ENCODE assay signal across 19 cellular contexts in the genomic region with DNA sequence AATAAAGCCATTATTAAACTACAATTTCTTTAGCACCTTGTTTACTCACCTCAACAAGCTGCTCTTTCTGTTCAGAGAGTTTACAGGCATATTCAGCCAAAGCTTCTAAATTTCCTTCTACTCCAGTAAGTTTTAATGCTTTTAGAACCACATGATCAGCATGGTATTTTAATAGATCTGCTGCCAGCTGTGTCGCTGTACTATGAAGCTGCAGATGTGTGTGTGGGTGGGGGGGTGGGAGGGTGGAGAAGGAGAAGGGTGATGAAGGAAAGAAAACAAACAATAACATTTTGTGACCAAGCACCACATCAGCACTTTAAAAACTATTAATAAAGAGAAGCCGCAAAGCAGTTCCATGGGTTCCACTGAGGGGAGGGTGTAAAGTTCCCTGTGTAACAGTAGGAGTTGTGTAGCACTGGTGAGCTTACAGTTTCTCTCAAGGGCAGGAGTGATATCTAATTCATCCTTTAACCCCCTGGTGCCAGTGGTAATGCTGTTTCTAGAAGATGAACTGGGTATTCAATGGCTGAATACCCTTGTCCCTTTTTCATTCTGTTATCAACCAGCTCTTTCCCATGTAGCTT. TPM values are rescaled to one million over a fixed set of nuclear protein-coding genes. Genes with fewer than 3 reads are reported as not detected.
A peak's percentile ranks its signal among the peaks of the same experiment; 100 is the strongest.
DNase-seq lines count a peak whose midpoint lies in the region; ATAC-seq and TF ChIP-seq lines count a peak whose summit lies in the region.
"Had no signal": no experiment of that assay in that cellular context is flagged by ENCODE, and none has a peak within 500 bp of the region (broad histone marks: within the 10 kb centered on the region; RNA-seq: fewer than 3 reads in every experiment).

No MANE protein-coding gene starts in this region.

- H4K20me1 ChIP-seq in fibroblast of lung (ENCODE audit: control insufficient read depth, extremely low read depth, insufficient read depth, low read length) (no peaks in the 10 kb centered on the region), hepatocyte (ENCODE audit: insufficient read depth, poor library complexity, severe bottlenecking) (no peaks in the 10 kb centered on the region)

- H3K36me3 ChIP-seq in fibroblast of lung (ENCODE audit: control insufficient read depth, insufficient read depth, low read length) (peaks cover 12% of the 10 kb centered on the region), hepatocyte (replicated peaks; ENCODE audit: insufficient read depth, low read depth) (no peaks in the 10 kb centered on the region)

- no peaks in the 10 kb centered on the region for H3K9me2 ChIP-seq in hepatocyte (replicated peaks; ENCODE audit: insufficient read depth)

- intact Hi-C loops in Right ventricle myocardium inferior (cut with DNase I): no loop called here
- intact Hi-C loops in cardiac septum (cut with DNase I): loop anchor here (5.0 kb wide), 1 partner anchor 40 kb away; a partner anchor contains a TSS

- 64% methylated on average over 2 of the region's 2 CpGs for WGBS in hepatocyte (ENCODE audit: low lambda C conversion rate, missing lambda C conversion rate)

- ATAC-seq in Right ventricle myocardium inferior: peak; percentile 59
- ATAC-seq: naive thymus-derived CD4-positive, alpha-beta T cell had no signal

- H3K27ac ChIP-seq in fibroblast of lung (ENCODE audit: insufficient read depth, low read length) (no peak overlapping the region), hepatocyte (peak overlapping the region; percentile 8)
- H3K27ac ChIP-seq: 22Rv1, suprapubic skin had no signal

- TF ChIP-seq POLR2A in erythroblast (IDR thresholded peaks at IDR 0.05; ENCODE audit: low read length): no peak

- H3K4me3 ChIP-seq in fibroblast of lung (replicated peaks in 1 of 4; ENCODE audit: control extremely low read depth in 1 of 4, insufficient read depth in 1 of 4, low read depth in 3 of 4, low read length in 4 of 4) (no peak overlapping the region), hepatocyte (no peak overlapping the region)
- H3K4me3 ChIP-seq: suprapubic skin had no signal

- no peak for DNase-seq in Right ventricle myocardium inferior (ENCODE audit: missing footprints)
- no peak for DNase-seq in cardiac septum (ENCODE audit: low spot score)
- peak; percentile 37 to 56 for DNase-seq in fibroblast of lung (ENCODE audit: low read depth in 2 of 2)
- DNase-seq in hepatocyte (ENCODE audit: low spot score): no peak
- DNase-seq in erythroblast (lab: John Stamatoyannopoulos, UW): no peak
- no peak for DNase-seq in Ammon's horn (ENCODE audit: low spot score)
- no peak for DNase-seq in T-helper 1 cell
- no peak for DNase-seq in activated CD4-positive, CD25-positive, alpha-beta regulatory T cell (lab: John Stamatoyannopoulos, UW)
- DNase-seq: activated CD4-positive, alpha-beta T cell treated with anti-CD3 and anti-CD28 coated beads, Interleukin-2, amount 10 ng/mL, durations not matched to agents 24 days and 14 days; activated CD8-positive, alpha-beta memory T cell treated with anti-CD3 and anti-CD28 coated beads, Interleukin-2, amount 50 U/mL, for 4 hours; activated effector memory CD4-positive, alpha-beta T cell treated with anti-CD3 and anti-CD28 coated beads, Interleukin-2, amount 50 U/mL, for 16 hours; amygdala; CD4-positive, CD25-positive, alpha-beta regulatory T cell; naive thymus-derived CD4-positive, alpha-beta T cell; NCI-H187; RPMI8226; stimulated activated CD4-positive, alpha-beta T cell treated with anti-CD3 and anti-CD28 coated beads, Interleukin-4, amount 100 ng/mL, for 4 hours had no signal

- H3K79me2 ChIP-seq in fibroblast of lung (ENCODE audit: control insufficient read depth, insufficient read depth, low read length): no peaks in the 10 kb centered on the region
- H3K79me2 ChIP-seq in hepatocyte: no peaks in the 10 kb centered on the region

- H3K4me1 ChIP-seq in fibroblast of lung (ENCODE audit: control insufficient read depth, extremely low read depth, insufficient read depth, low read length): peaks cover 2% of the 10 kb centered on the region
- no peaks in the 10 kb centered on the region for H3K4me1 ChIP-seq in hepatocyte (ENCODE audit: insufficient read depth)

- H3K27me3 ChIP-seq in fibroblast of lung (ENCODE audit: control insufficient read depth, insufficient read depth, low read length) (no peaks in the 10 kb centered on the region), hepatocyte (no peaks in the 10 kb centered on the region)
- H3K27me3 ChIP-seq: suprapubic skin had no signal

- H3K9me3 ChIP-seq in fibroblast of lung (ENCODE audit: control insufficient read depth, insufficient read depth, low read depth, low read length) (no peaks in the 10 kb centered on the region), hepatocyte (ENCODE audit: low read depth) (no peaks in the 10 kb centered on the region)
- H3K9me3 ChIP-seq: suprapubic skin had no signal

- H2AFZ ChIP-seq in fibroblast of lung (ENCODE audit: low read length) (no peak overlapping the region), hepatocyte (no peak overlapping the region)

- no peak for TF ChIP-seq CTCF in fibroblast of lung (conservative IDR thresholded peaks at IDR 0.05 in 1 of 2, IDR thresholded peaks at IDR 0.05 in 1 of 2; ENCODE audit: low read depth in 1 of 2, low read length in 2 of 2)
- no peak for TF ChIP-seq CTCF in hepatocyte (IDR thresholded peaks at IDR 0.05; ENCODE audit: poor library complexity)

- no peak overlapping the region for H3K9ac ChIP-seq in fibroblast of lung (ENCODE audit: insufficient read depth, low read length)

- H3K4me2 ChIP-seq in fibroblast of lung (ENCODE audit: extremely low read depth, insufficient read depth, low read length) (no peak overlapping the region), hepatocyte (no peak overlapping the region)

RNA-seq across cellular contexts. Expression of a gene that starts 38.5 kb away (rescaled TPM):
- total RNA-seq in Right ventricle myocardium inferior (16.0 TPM), cardiac septum (11.1 TPM), fibroblast of lung (4.9 and 8.8 TPM in 2 replicates), hepatocyte (13.7 and 16.4 TPM in 2 replicates)
- polyA plus RNA-seq in fibroblast of lung (17.6 and 24.8 TPM in 2 replicates), hepatocyte (19.7 and 24.4 TPM in 2 replicates)
- polyA plus RNA-seq in fibroblast of lung (2012): 10.7 and 13.6 TPM in 2 replicates
- polyA minus RNA-seq in fibroblast of lung (ENCODE audit: low replicate concordance): 1.2 and 1.9 TPM in 2 replicates

RNA-seq across cellular contexts. Expression of a gene that starts 38.8 kb away (rescaled TPM):
- total RNA-seq in Right ventricle myocardium inferior (17.5 TPM), cardiac septum (24.2 TPM), fibroblast of lung (32.9 and 41.9 TPM in 2 replicates), hepatocyte (49.7 and 68.6 TPM in 2 replicates)
- polyA plus RNA-seq in fibroblast of lung (18.7 and 21.7 TPM in 2 replicates), hepatocyte (20.9 and 34.8 TPM in 2 replicates)
- polyA plus RNA-seq in fibroblast of lung (2012): 16.4 and 22.7 TPM in 2 replicates
- 14.2 and 19.6 TPM in 2 replicates for polyA minus RNA-seq in fibroblast of lung (ENCODE audit: low replicate concordance)

RNA-seq across cellular contexts. Expression of a gene that starts 40.6 kb away (rescaled TPM):
- total RNA-seq in Right ventricle myocardium inferior (70.7 TPM), cardiac septum (72.8 TPM), fibroblast of lung (68.4 and 80.6 TPM in 2 replicates), hepatocyte (46.3 and 54.5 TPM in 2 replicates)
- polyA plus RNA-seq in fibroblast of lung (95.2 and 110 TPM in 2 replicates), hepatocyte (57.4 and 64.1 TPM in 2 replicates)
- polyA plus RNA-seq in fibroblast of lung (2012): 65.5 and 83.0 TPM in 2 replicates
- 0.78 and 5.9 TPM in 2 replicates for polyA minus RNA-seq in fibroblast of lung (ENCODE audit: low replicate concordance)

Comparison
In these comparisons a context has a peak if more than half of its experiments do, and no peak if none do; other contexts are left out.
1. DNase-seq: peak in fibroblast of lung (2 of 2); none in Right ventricle myocardium inferior (single experiment), cardiac septum (single experiment), hepatocyte (single experiment), erythroblast (0 of 2), Ammon's horn (single experiment), T-helper 1 cell (0 of 5) and activated CD4-positive, CD25-positive, alpha-beta regulatory T cell (0 of 4).